In genomic region chr22:17772249-17772962, GRCh38 we compare ENCODE assay signal across 8 cellular contexts. TPM values are rescaled to one million over a fixed set of nuclear protein-coding genes. Genes with fewer than 3 reads are reported as not detected.
DNase-seq lines count a peak whose midpoint lies in the region; ATAC-seq and TF ChIP-seq lines count a peak whose summit lies in the region.

No MANE protein-coding gene starts in this region.

- H3K9me3 ChIP-seq in fibroblast of lung (ENCODE audit: control insufficient read depth, insufficient read depth, low read depth, low read length): no peaks in the 10 kb centered on the region

- in situ Hi-C loops in ACHN (cut with HindIII; ENCODE audit: low pct_ligation_motif_present, low pct_unique_long_range_greater_than_20kb, low sequenced_read_pairs): no loop called here

- H3K79me2 ChIP-seq in fibroblast of lung (ENCODE audit: control insufficient read depth, insufficient read depth, low read length): no peaks in the 10 kb centered on the region

- H4K20me1 ChIP-seq in fibroblast of lung (ENCODE audit: control insufficient read depth, extremely low read depth, insufficient read depth, low read length): no peaks in the 10 kb centered on the region

- H3K27me3 ChIP-seq in fibroblast of lung (ENCODE audit: control insufficient read depth, insufficient read depth, low read length): no peaks in the 10 kb centered on the region

- peak overlapping the region; percentile 83 for H3K4me2 ChIP-seq in fibroblast of lung (ENCODE audit: extremely low read depth, insufficient read depth, low read length)

- peaks cover 18% of the 10 kb centered on the region for H3K27me3 Mint-ChIP-seq in activated CD4-positive, alpha-beta T cell treated with anti-CD3 and anti-CD28 coated beads, Interleukin-2, amount 10 ng/mL, durations not matched to agents 7 days and 5 days
- no peaks in the 10 kb centered on the region for H3K27me3 Mint-ChIP-seq in stimulated activated naive B cell treated with anti-CD40 and anti-IgM and Interleukin-4, amounts not matched to agents 10 μg/mL and 1 μg/mL and 100 μg/mL, for 72 hours

- CTCF ChIA-PET in activated CD4-positive, alpha-beta T cell treated with anti-CD3 and anti-CD28 coated beads, Interleukin-2, amount 10 ng/mL, durations not matched to agents 7 days and 5 days (lab: Charles Lee): interaction anchor here (0.6 to 1.9 kb wide), 6 partner anchors 12 to 114 kb away, joined by 3 to 7 read pairs (median 3); no protein-coding TSS in a partner anchor

- POLR2A ChIA-PET in activated CD4-positive, alpha-beta T cell treated with anti-CD3 and anti-CD28 coated beads, Interleukin-2, amount 10 ng/mL, durations not matched to agents 7 days and 5 days (lab: Charles Lee): no interaction called here

- TF ChIP-seq CTCF in fibroblast of lung (conservative IDR thresholded peaks at IDR 0.05 in 1 of 2, IDR thresholded peaks at IDR 0.05 in 1 of 2; ENCODE audit: low read depth in 1 of 2, low read length in 2 of 2): no peak

- H3K27ac ChIP-seq in fibroblast of lung (ENCODE audit: insufficient read depth, low read length): no peak overlapping the region

- H3K9me3 Mint-ChIP-seq in activated CD4-positive, alpha-beta T cell treated with anti-CD3 and anti-CD28 coated beads, Interleukin-2, amount 10 ng/mL, durations not matched to agents 7 days and 5 days: no peaks in the 10 kb centered on the region
- H3K9me3 Mint-ChIP-seq in stimulated activated naive B cell treated with anti-CD40 and anti-IgM and Interleukin-4, amounts not matched to agents 10 μg/mL and 1 μg/mL and 100 μg/mL, for 72 hours: peaks cover 0 to 2% of the 10 kb centered on the region in 2 donors

- H3K36me3 Mint-ChIP-seq in activated CD4-positive, alpha-beta T cell treated with anti-CD3 and anti-CD28 coated beads, Interleukin-2, amount 10 ng/mL, durations not matched to agents 7 days and 5 days (ENCODE audit: low read depth): peaks cover 15% of the 10 kb centered on the region
- H3K36me3 Mint-ChIP-seq in stimulated activated naive B cell treated with anti-CD40 and anti-IgM and Interleukin-4, amounts not matched to agents 10 μg/mL and 1 μg/mL and 100 μg/mL, for 72 hours: peaks cover 46 to 60% of the 10 kb centered on the region in 2 donors

- peak overlapping the region; percentile 81 for H3K4me3 Mint-ChIP-seq in activated CD4-positive, alpha-beta T cell treated with anti-CD3 and anti-CD28 coated beads, Interleukin-2, amount 10 ng/mL, durations not matched to agents 7 days and 5 days
- peak overlapping the region; percentile 93 to 97 for H3K4me3 Mint-ChIP-seq in stimulated activated naive B cell treated with anti-CD40 and anti-IgM and Interleukin-4, amounts not matched to agents 10 μg/mL and 1 μg/mL and 100 μg/mL, for 72 hours

- ATAC-seq in stimulated activated naive B cell treated with anti-CD40 and anti-IgM and Interleukin-4, amounts not matched to agents 10 μg/mL and 1 μg/mL and 100 μg/mL, for 72 hours (replicated peaks): peak in 1 of 2 donors; percentile 1
- no peak for ATAC-seq in HG02970 (IDR thresholded peaks at IDR 0.05; ENCODE audit: low FRiP score, unreplicated experiment)

- H3K4me1 ChIP-seq in fibroblast of lung (ENCODE audit: control insufficient read depth, extremely low read depth, insufficient read depth, low read length): peaks cover 11% of the 10 kb centered on the region

- no peaks in the 10 kb centered on the region for H3K36me3 ChIP-seq in fibroblast of lung (ENCODE audit: control insufficient read depth, insufficient read depth, low read length)

- peak overlapping the region in 2 of 4 experiments; percentile 61 to 67 for H3K4me3 ChIP-seq in fibroblast of lung (replicated peaks in 1 of 4; ENCODE audit: control extremely low read depth in 1 of 4, insufficient read depth in 1 of 4, low read depth in 3 of 4, low read length in 4 of 4)

- peak overlapping the region; percentile 1 for H3K9ac ChIP-seq in fibroblast of lung (ENCODE audit: insufficient read depth, low read length)

- H2AFZ ChIP-seq in fibroblast of lung (ENCODE audit: low read length): no peak overlapping the region

- H3K4me1 Mint-ChIP-seq in activated CD4-positive, alpha-beta T cell treated with anti-CD3 and anti-CD28 coated beads, Interleukin-2, amount 10 ng/mL, durations not matched to agents 7 days and 5 days: peaks cover 60% of the 10 kb centered on the region
- peaks cover 57 to 82% of the 10 kb centered on the region in 2 donors for H3K4me1 Mint-ChIP-seq in stimulated activated naive B cell treated with anti-CD40 and anti-IgM and Interleukin-4, amounts not matched to agents 10 μg/mL and 1 μg/mL and 100 μg/mL, for 72 hours

- no peak for DNase-seq in activated CD4-positive, alpha-beta T cell treated with anti-CD3 and anti-CD28 coated beads, Interleukin-2, amount 10 ng/mL, durations not matched to agents 7 days and 5 days
- DNase-seq in activated CD4-positive, alpha-beta T cell treated with anti-CD3 and anti-CD28 coated beads for 48 hours: no peak
- DNase-seq in RPMI7951 (ENCODE audit: low read depth) (peak; percentile 71), fibroblast of lung (ENCODE audit: low read depth in 2 of 2) (peak in 1 of 2 donors; percentile 44), ACHN (no peak)
- no peak for DNase-seq in stimulated activated naive B cell treated with anti-CD40 and anti-IgM and Interleukin-4, amounts not matched to agents 10 μg/mL and 1 μg/mL and 100 μg/mL, for 72 hours
- DNase-seq in activated CD4-positive, CD25-positive, alpha-beta regulatory T cell treated with anti-CD3 and anti-CD28 coated beads, Interleukin-2, amount 50 U/mL, for 72 hours: no peak

- H3K27ac Mint-ChIP-seq in activated CD4-positive, alpha-beta T cell treated with anti-CD3 and anti-CD28 coated beads, Interleukin-2, amount 10 ng/mL, durations not matched to agents 7 days and 5 days: no peak overlapping the region
- peak overlapping the region; percentile 97 for H3K27ac Mint-ChIP-seq in stimulated activated naive B cell treated with anti-CD40 and anti-IgM and Interleukin-4, amounts not matched to agents 10 μg/mL and 1 μg/mL and 100 μg/mL, for 72 hours

RNA-seq across cellular contexts. Expression of gene BID, which starts 1.9 kb away (rescaled TPM):
- 10 to 100 TPM; 32.5 to 39.3 TPM for total RNA-seq in activated CD4-positive, alpha-beta T cell treated with anti-CD3 and anti-CD28 coated beads, Interleukin-2, amount 10 ng/mL, durations not matched to agents 7 days and 5 days
- total RNA-seq in RPMI7951 (2014; rRNA removed; shearing (Covaris generic)): 30.4 and 36.7 TPM in 2 replicates
- 13.4 and 17.7 TPM in 2 replicates for total RNA-seq in fibroblast of lung
- 23.4 and 37.0 TPM in 2 replicates for polyA plus RNA-seq in fibroblast of lung
- 23.1 and 30.3 TPM in 2 replicates for polyA plus RNA-seq in fibroblast of lung (2012)
- 16.3 and 17.4 TPM in 2 replicates for polyA minus RNA-seq in fibroblast of lung (ENCODE audit: low replicate concordance)
